In genomic region chr7:7156663-7157062, GRCh38 we compare ENCODE assay signal across 1 cellular context.
TF ChIP-seq lines count a peak whose summit lies in the region.

No MANE protein-coding gene starts in this region.

TF ChIP-seq in IMR-90, 13 proteins besides CTCF, POLR2A, EP300 and RAD21:
- TF ChIP-seq CEBPB (IDR thresholded peaks at IDR 0.05; ENCODE audit: low read depth, low read length) (no peak), RCOR1 (IDR thresholded peaks at IDR 0.05; ENCODE audit: insufficient replicate concordance, low read length) (no peak), FOS (IDR thresholded peaks at IDR 0.05; ENCODE audit: low read depth, low read length) (no peak), NFE2L2 (IDR thresholded peaks at IDR 0.05; ENCODE audit: low read depth, low read length) (no peak), ELK1 (IDR thresholded peaks at IDR 0.05; ENCODE audit: borderline replicate concordance, low read depth, low read length) (no peak), BHLHE40 (IDR thresholded peaks at IDR 0.05; ENCODE audit: low read depth, low read length) (no peak), MXI1 (IDR thresholded peaks at IDR 0.05; ENCODE audit: borderline replicate concordance, low read depth, low read length) (no peak)
TF ChIP-seq in IMR-90: peak in this region for 0.
